In the genomic region with DNA sequence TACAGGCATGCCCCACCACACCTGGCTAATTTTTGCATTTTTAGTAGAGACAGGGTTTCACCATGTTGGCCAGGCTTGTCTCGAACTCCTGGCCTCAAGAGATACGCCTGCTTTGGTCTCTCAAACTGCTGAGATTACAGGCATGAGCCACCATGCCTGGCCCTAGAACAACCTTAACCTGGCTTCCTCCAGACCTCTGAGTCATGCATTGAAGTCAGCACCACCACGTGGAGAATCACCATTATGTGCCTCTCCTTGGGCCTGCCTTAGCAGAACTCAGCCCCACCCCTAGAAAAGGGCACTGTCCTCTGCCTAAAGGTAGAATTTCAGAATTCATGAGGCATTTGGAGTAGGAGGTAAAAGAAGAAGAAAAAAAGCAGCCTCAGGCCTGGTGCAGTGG, we compare ENCODE assay signal across 1 cellular context.
TF ChIP-seq lines count a peak whose summit lies in the region.

No MANE protein-coding gene starts in this region.

TF ChIP-seq in K562, 482 proteins besides CTCF, POLR2A, EP300 and RAD21 (continued from another document):
- TF ChIP-seq, protein P1, sequence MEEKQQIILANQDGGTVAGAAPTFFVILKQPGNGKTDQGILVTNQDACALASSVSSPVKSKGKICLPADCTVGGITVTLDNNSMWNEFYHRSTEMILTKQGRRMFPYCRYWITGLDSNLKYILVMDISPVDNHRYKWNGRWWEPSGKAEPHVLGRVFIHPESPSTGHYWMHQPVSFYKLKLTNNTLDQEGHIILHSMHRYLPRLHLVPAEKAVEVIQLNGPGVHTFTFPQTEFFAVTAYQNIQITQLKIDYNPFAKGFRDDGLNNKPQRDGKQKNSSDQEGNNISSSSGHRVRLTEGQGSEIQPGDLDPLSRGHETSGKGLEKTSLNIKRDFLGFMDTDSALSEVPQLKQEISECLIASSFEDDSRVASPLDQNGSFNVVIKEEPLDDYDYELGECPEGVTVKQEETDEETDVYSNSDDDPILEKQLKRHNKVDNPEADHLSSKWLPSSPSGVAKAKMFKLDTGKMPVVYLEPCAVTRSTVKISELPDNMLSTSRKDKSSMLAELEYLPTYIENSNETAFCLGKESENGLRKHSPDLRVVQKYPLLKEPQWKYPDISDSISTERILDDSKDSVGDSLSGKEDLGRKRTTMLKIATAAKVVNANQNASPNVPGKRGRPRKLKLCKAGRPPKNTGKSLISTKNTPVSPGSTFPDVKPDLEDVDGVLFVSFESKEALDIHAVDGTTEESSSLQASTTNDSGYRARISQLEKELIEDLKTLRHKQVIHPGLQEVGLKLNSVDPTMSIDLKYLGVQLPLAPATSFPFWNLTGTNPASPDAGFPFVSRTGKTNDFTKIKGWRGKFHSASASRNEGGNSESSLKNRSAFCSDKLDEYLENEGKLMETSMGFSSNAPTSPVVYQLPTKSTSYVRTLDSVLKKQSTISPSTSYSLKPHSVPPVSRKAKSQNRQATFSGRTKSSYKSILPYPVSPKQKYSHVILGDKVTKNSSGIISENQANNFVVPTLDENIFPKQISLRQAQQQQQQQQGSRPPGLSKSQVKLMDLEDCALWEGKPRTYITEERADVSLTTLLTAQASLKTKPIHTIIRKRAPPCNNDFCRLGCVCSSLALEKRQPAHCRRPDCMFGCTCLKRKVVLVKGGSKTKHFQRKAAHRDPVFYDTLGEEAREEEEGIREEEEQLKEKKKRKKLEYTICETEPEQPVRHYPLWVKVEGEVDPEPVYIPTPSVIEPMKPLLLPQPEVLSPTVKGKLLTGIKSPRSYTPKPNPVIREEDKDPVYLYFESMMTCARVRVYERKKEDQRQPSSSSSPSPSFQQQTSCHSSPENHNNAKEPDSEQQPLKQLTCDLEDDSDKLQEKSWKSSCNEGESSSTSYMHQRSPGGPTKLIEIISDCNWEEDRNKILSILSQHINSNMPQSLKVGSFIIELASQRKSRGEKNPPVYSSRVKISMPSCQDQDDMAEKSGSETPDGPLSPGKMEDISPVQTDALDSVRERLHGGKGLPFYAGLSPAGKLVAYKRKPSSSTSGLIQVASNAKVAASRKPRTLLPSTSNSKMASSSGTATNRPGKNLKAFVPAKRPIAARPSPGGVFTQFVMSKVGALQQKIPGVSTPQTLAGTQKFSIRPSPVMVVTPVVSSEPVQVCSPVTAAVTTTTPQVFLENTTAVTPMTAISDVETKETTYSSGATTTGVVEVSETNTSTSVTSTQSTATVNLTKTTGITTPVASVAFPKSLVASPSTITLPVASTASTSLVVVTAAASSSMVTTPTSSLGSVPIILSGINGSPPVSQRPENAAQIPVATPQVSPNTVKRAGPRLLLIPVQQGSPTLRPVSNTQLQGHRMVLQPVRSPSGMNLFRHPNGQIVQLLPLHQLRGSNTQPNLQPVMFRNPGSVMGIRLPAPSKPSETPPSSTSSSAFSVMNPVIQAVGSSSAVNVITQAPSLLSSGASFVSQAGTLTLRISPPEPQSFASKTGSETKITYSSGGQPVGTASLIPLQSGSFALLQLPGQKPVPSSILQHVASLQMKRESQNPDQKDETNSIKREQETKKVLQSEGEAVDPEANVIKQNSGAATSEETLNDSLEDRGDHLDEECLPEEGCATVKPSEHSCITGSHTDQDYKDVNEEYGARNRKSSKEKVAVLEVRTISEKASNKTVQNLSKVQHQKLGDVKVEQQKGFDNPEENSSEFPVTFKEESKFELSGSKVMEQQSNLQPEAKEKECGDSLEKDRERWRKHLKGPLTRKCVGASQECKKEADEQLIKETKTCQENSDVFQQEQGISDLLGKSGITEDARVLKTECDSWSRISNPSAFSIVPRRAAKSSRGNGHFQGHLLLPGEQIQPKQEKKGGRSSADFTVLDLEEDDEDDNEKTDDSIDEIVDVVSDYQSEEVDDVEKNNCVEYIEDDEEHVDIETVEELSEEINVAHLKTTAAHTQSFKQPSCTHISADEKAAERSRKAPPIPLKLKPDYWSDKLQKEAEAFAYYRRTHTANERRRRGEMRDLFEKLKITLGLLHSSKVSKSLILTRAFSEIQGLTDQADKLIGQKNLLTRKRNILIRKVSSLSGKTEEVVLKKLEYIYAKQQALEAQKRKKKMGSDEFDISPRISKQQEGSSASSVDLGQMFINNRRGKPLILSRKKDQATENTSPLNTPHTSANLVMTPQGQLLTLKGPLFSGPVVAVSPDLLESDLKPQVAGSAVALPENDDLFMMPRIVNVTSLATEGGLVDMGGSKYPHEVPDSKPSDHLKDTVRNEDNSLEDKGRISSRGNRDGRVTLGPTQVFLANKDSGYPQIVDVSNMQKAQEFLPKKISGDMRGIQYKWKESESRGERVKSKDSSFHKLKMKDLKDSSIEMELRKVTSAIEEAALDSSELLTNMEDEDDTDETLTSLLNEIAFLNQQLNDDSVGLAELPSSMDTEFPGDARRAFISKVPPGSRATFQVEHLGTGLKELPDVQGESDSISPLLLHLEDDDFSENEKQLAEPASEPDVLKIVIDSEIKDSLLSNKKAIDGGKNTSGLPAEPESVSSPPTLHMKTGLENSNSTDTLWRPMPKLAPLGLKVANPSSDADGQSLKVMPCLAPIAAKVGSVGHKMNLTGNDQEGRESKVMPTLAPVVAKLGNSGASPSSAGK (IDR thresholded peaks at IDR 0.05) = peak; percentile 78
- no peak for TF ChIP-seq ZFP30 (CRISPR knock-in tag; IDR thresholded peaks at IDR 0.05; ENCODE audit: borderline replicate concordance)
- no peak for TF ChIP-seq RBM22 (IDR thresholded peaks at IDR 0.05; ENCODE audit: low read depth, low read length, poor library complexity, severe bottlenecking)
- no peak for TF ChIP-seq YBX1 (IDR thresholded peaks at IDR 0.05)
- TF ChIP-seq JUND (IDR thresholded peaks at IDR 0.05; ENCODE audit: borderline replicate concordance, low read depth, low read length) = peak; percentile 86
- TF ChIP-seq JUND (tag; IDR thresholded peaks at IDR 0.05; ENCODE audit: borderline replicate concordance, low read depth, low read length) = peak; percentile 71; the same call in 2 of the 3 replicates
- no peak for TF ChIP-seq ZNF197 (CRISPR knock-in tag; IDR thresholded peaks at IDR 0.05; ENCODE audit: low read depth)
- peak; percentile 57; the same call in 1 of the 2 replicates for TF ChIP-seq JUN (IDR thresholded peaks at IDR 0.05; ENCODE audit: borderline replicate concordance, low read depth, low read length)
- TF ChIP-seq JUN (CRISPR knock-in tag; IDR thresholded peaks at IDR 0.05; ENCODE audit: borderline replicate concordance) = no peak
- TF ChIP-seq ATF2 (CRISPR knock-in tag; IDR thresholded peaks at IDR 0.05) = no peak
- TF ChIP-seq MAFK (IDR thresholded peaks at IDR 0.05; ENCODE audit: low read length) = peak; percentile 17; the same call in 1 of the 2 replicates
- no peak for TF ChIP-seq MEF2D (tag; conservative IDR thresholded peaks at IDR 0.05; ENCODE audit: low read depth)
- no peak for TF ChIP-seq ZBTB33 (CRISPR knock-in tag; IDR thresholded peaks at IDR 0.05)
- no peak for TF ChIP-seq U2AF2 (optimal IDR thresholded peaks at IDR 0.05; ENCODE audit: low read depth, low read length)
- no peak for TF ChIP-seq DDX20 (tag; IDR thresholded peaks at IDR 0.05; ENCODE audit: low read depth)
- TF ChIP-seq CBFA2T2 (conservative IDR thresholded peaks at IDR 0.05) = 0 out of 2 replicates have a peak, but pooled peaks have one; percentile 20
- no peak for TF ChIP-seq NR2C1 (IDR thresholded peaks at IDR 0.05)
- no peak for TF ChIP-seq NR2C1 (tag; IDR thresholded peaks at IDR 0.05)
- peak in 1 of 3 experiments; percentile 56 for TF ChIP-seq YY1 (IDR thresholded peaks at IDR 0.05; ENCODE audit: borderline replicate concordance in 1 of 3, control insufficient read depth in 1 of 3, extremely low read depth in 1 of 3, insufficient read depth in 3 of 3, insufficient read length in 1 of 3, insufficient replicate concordance in 2 of 3, low read depth in 1 of 3, low read length in 2 of 3)
- TF ChIP-seq, protein P2, sequence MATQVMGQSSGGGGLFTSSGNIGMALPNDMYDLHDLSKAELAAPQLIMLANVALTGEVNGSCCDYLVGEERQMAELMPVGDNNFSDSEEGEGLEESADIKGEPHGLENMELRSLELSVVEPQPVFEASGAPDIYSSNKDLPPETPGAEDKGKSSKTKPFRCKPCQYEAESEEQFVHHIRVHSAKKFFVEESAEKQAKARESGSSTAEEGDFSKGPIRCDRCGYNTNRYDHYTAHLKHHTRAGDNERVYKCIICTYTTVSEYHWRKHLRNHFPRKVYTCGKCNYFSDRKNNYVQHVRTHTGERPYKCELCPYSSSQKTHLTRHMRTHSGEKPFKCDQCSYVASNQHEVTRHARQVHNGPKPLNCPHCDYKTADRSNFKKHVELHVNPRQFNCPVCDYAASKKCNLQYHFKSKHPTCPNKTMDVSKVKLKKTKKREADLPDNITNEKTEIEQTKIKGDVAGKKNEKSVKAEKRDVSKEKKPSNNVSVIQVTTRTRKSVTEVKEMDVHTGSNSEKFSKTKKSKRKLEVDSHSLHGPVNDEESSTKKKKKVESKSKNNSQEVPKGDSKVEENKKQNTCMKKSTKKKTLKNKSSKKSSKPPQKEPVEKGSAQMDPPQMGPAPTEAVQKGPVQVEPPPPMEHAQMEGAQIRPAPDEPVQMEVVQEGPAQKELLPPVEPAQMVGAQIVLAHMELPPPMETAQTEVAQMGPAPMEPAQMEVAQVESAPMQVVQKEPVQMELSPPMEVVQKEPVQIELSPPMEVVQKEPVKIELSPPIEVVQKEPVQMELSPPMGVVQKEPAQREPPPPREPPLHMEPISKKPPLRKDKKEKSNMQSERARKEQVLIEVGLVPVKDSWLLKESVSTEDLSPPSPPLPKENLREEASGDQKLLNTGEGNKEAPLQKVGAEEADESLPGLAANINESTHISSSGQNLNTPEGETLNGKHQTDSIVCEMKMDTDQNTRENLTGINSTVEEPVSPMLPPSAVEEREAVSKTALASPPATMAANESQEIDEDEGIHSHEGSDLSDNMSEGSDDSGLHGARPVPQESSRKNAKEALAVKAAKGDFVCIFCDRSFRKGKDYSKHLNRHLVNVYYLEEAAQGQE (CRISPR knock-in tag; IDR thresholded peaks at IDR 0.05; ENCODE audit: low read depth) = no peak
- no peak for TF ChIP-seq ZEB2 (IDR thresholded peaks at IDR 0.05)
- TF ChIP-seq C11orf30 (IDR thresholded peaks at IDR 0.05; ENCODE audit: low read depth) = 0 out of 2 replicates have a peak, but pooled peaks have one; percentile 6
- TF ChIP-seq ELF1 (tag; IDR thresholded peaks at IDR 0.05) = no peak
- TF ChIP-seq PHB2 (IDR thresholded peaks at IDR 0.05; ENCODE audit: low read depth) = no peak
- TF ChIP-seq KLF1 (tag; IDR thresholded peaks at IDR 0.05) = no peak
- TF ChIP-seq MCM5 (IDR thresholded peaks at IDR 0.05; ENCODE audit: low read depth) = no peak
- no peak for TF ChIP-seq NCOA2 (IDR thresholded peaks at IDR 0.05; ENCODE audit: partially characterized antibody in 2 of 2)
- TF ChIP-seq USF2 (CRISPR knock-in tag; IDR thresholded peaks at IDR 0.05) = no peak
- TF ChIP-seq CEBPG (CRISPR knock-in tag; IDR thresholded peaks at IDR 0.05) = no peak
- TF ChIP-seq CEBPG (tag; conservative IDR thresholded peaks at IDR 0.05 in 1 of 2, IDR thresholded peaks at IDR 0.05 in 1 of 2) = no peak
- no peak for TF ChIP-seq KLF6 (CRISPR knock-in tag; IDR thresholded peaks at IDR 0.05; ENCODE audit: borderline replicate concordance)
- no peak for TF ChIP-seq FOXM1 (IDR thresholded peaks at IDR 0.05; ENCODE audit: low read depth)
- TF ChIP-seq FOXM1 (CRISPR knock-in tag; IDR thresholded peaks at IDR 0.05; ENCODE audit: low read depth) = no peak
